ENCODE assay signal across 11 cellular contexts in the genomic region with DNA sequence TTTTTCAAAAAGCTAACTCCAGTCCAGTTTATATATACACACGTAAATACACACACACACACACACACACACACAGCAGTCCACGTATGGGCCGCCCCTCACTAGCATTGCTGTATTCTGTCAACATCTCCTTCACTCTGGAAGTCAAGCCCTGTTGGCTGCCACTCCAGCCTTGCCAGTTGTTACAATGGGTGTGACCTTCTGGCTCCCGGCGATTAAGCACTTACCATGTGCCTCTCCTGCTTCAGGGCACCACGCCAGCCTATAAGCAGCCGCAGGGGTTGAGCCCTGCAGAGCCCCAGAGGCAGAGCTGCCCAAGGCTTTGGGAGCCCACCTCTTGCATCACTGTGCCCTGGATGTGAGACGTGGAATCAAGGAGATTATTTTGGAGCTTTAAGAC. TPM values are rescaled to one million over a fixed set of nuclear protein-coding genes. Genes with fewer than 3 reads are reported as not detected.
DNase-seq lines count a peak whose midpoint lies in the region; ATAC-seq and TF ChIP-seq lines count a peak whose summit lies in the region.
"Had no signal": no experiment of that assay in that cellular context is flagged by ENCODE, and none has a peak within 500 bp of the region (broad histone marks: within the 10 kb centered on the region; RNA-seq: fewer than 3 reads in every experiment).

No MANE protein-coding gene starts in this region.

- H3K27ac Mint-ChIP-seq in type B pancreatic cell (peak overlapping the region; percentile 12), nephron progenitor cell (no peak overlapping the region)
- H3K27ac Mint-ChIP-seq: activated naive CD8-positive, alpha-beta T cell treated with anti-CD3 and anti-CD28 coated beads for 36 hours had no signal

- H3K4me1 Mint-ChIP-seq in type B pancreatic cell (ENCODE audit: unreplicated experiment) = peaks cover 20% of the 10 kb centered on the region
- peaks cover 43% of the 10 kb centered on the region for H3K4me1 Mint-ChIP-seq in nephron progenitor cell
- H3K4me1 Mint-ChIP-seq: activated naive CD8-positive, alpha-beta T cell treated with anti-CD3 and anti-CD28 coated beads for 36 hours; CD8-positive, alpha-beta memory T cell had no signal

- H3K36me3 Mint-ChIP-seq in type B pancreatic cell (no peaks in the 10 kb centered on the region), nephron progenitor cell (ENCODE audit: low read depth) (no peaks in the 10 kb centered on the region)
- H3K36me3 Mint-ChIP-seq: activated naive CD8-positive, alpha-beta T cell treated with anti-CD3 and anti-CD28 coated beads for 36 hours; CD8-positive, alpha-beta memory T cell had no signal

- intact Hi-C loops in left cardiac atrium (cut with DNase I) = loop anchor here in 1 of 2 donors (5.0 kb wide), 1 partner anchor 51 kb away; no protein-coding TSS in a partner anchor

- TF ChIP-seq CTCF in type B pancreatic cell (conservative IDR thresholded peaks at IDR 0.05) (no peak), nephron progenitor cell (IDR thresholded peaks at IDR 0.05) (no peak)

- DNase-seq in NCI-H2196 (lab: John Stamatoyannopoulos, UW; ENCODE audit: unreplicated experiment) = peak; percentile 30
- DNase-seq in NCI-H2196 treated with DMSO at 0.1 percent for 48 hours (lab: John Stamatoyannopoulos, UW; ENCODE audit: unreplicated experiment) = no peak
- DNase-seq in NCI-H524 treated with DMSO at 0.1 percent for 48 hours (lab: John Stamatoyannopoulos, UW) = peak; percentile 86
- DNase-seq in left cardiac atrium = peak; percentile 58
- DNase-seq in type B pancreatic cell (ENCODE audit: extremely low spot score, unreplicated experiment) = no peak
- no peak for DNase-seq in HuH-7 (ENCODE audit: low spot score)
- DNase-seq in nephron progenitor cell = no peak
- DNase-seq in retina = no peak
- DNase-seq: activated naive CD8-positive, alpha-beta T cell treated with anti-CD3 and anti-CD28 coated beads for 36 hours; CD8-positive, alpha-beta memory T cell; central memory CD4-positive, alpha-beta T cell had no signal

- H3K27me3 Mint-ChIP-seq in type B pancreatic cell (peaks cover 3% of the 10 kb centered on the region), nephron progenitor cell (ENCODE audit: low read depth, poor library complexity) (peaks cover 2% of the 10 kb centered on the region)

- H3K4me3 Mint-ChIP-seq in type B pancreatic cell (no peak overlapping the region), nephron progenitor cell (no peak overlapping the region)
- H3K4me3 Mint-ChIP-seq: activated naive CD8-positive, alpha-beta T cell treated with anti-CD3 and anti-CD28 coated beads for 36 hours; CD8-positive, alpha-beta memory T cell had no signal

- peak; percentile 52 to 65 for ATAC-seq in left cardiac atrium

- H3K9me3 Mint-ChIP-seq in type B pancreatic cell (no peaks in the 10 kb centered on the region), nephron progenitor cell (no peaks in the 10 kb centered on the region)
- H3K9me3 Mint-ChIP-seq: activated naive CD8-positive, alpha-beta T cell treated with anti-CD3 and anti-CD28 coated beads for 36 hours; CD8-positive, alpha-beta memory T cell had no signal

RNA-seq across cellular contexts. Expression of a gene that starts 54.3 kb away (rescaled TPM):
- 10 to 100 TPM; 41.1 to 47.6 TPM for total RNA-seq in left cardiac atrium
- total RNA-seq in type B pancreatic cell (ENCODE audit: low replicate concordance) = 31.6 and 41.7 TPM in 2 replicates

Comparison
In these comparisons a context has a peak if more than half of its experiments do, and no peak if none do; other contexts are left out.
1. DNase-seq: peak in NCI-H2196 (single experiment), NCI-H524 treated with DMSO at 0.1 percent for 48 hours (single experiment) and left cardiac atrium (single experiment); none in NCI-H2196 treated with DMSO at 0.1 percent for 48 hours (single experiment), type B pancreatic cell (single experiment), HuH-7 (single experiment), nephron progenitor cell (single experiment) and retina (single experiment).